Comparison of ENCODE assay signal across 10 cellular contexts in the genomic region with DNA sequence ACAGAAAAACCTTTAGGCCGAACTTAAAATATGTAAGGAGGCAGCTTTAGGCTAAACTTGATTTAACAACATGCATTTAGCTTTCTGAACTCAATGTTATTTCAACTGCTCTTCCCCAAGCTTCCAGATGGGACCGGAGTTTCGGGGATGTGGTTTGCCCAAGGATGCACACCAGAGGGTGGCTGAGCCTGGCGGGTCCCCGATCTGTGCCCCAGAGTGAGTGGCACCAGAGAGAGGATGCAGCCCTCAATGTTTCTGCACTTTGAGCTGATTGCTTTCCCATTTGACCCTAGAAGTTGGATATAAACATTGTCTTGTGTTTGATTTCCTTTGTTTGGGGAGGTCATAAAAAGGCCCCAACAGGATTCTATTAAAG.
DNase-seq lines count a peak whose midpoint lies in the region; ATAC-seq and TF ChIP-seq lines count a peak whose summit lies in the region.
"Had no signal": no experiment of that assay in that cellular context is flagged by ENCODE, and none has a peak within 500 bp of the region (broad histone marks: within the 10 kb centered on the region; RNA-seq: fewer than 3 reads in every experiment).

No MANE protein-coding gene starts in this region.

- BruUV-seq in Calu3 (replicated peaks; lab: Mats Ljungman, UMichigan): no TSS peak

- peak overlapping the region; percentile 93 to 96 for H3K27ac Mint-ChIP-seq in T-cell
- H3K27ac Mint-ChIP-seq in Calu3 (ENCODE audit: unreplicated experiment): no peak overlapping the region
- H3K27ac Mint-ChIP-seq: GM23338 had no signal

- TF ChIP-seq CTCF in gastroesophageal sphincter (IDR thresholded peaks at IDR 0.05): no peak
- no peak for TF ChIP-seq CTCF in smooth muscle cell (IDR thresholded peaks at IDR 0.05; ENCODE audit: borderline replicate concordance, insufficient read depth, poor library complexity, severe bottlenecking)
- no peak for TF ChIP-seq CTCF in Calu3 (IDR thresholded peaks at IDR 0.05; ENCODE audit: unreplicated experiment)
- no peak for TF ChIP-seq CTCF in foreskin keratinocyte (conservative IDR thresholded peaks at IDR 0.05)

- peak in 6 of 34 experiments; percentile 5 to 18 (median 8) for DNase-seq in T-cell
- DNase-seq in smooth muscle cell (lab: John Stamatoyannopoulos, UW; ENCODE audit: unreplicated experiment): no peak
- no peak for DNase-seq in Calu3
- no peak for DNase-seq in nucleus accumbens (lab: John Stamatoyannopoulos, UW)
- no peak for DNase-seq in stimulated activated naive CD4-positive, alpha-beta T cell treated with Interleukin-2 at 50 U/mL for 16 hours (lab: John Stamatoyannopoulos, UW)
- no peak for DNase-seq in foreskin keratinocyte

- H3K9me3 ChIP-seq in gastroesophageal sphincter (no peaks in the 10 kb centered on the region), smooth muscle cell (replicated peaks; ENCODE audit: low read depth) (no peaks in the 10 kb centered on the region)
- H3K9me3 ChIP-seq: right atrium auricular region had no signal

- H3K79me2 ChIP-seq in smooth muscle cell (ENCODE audit: low read depth): no peaks in the 10 kb centered on the region

- no peaks in the 10 kb centered on the region for H3K36me3 Mint-ChIP-seq in T-cell
- H3K36me3 Mint-ChIP-seq in Calu3 (ENCODE audit: insufficient read depth, unreplicated experiment): peaks cover 12% of the 10 kb centered on the region

- no peak for TF ChIP-seq EP300 in gastroesophageal sphincter (IDR thresholded peaks at IDR 0.05)

- H3K9ac ChIP-seq in smooth muscle cell (ENCODE audit: low read depth): no peak overlapping the region

- H3K4me1 ChIP-seq in gastroesophageal sphincter (peaks cover 0 to 33% (median 3%) of the 10 kb centered on the region in 3 donors), smooth muscle cell (ENCODE audit: low read depth) (peaks cover 6% of the 10 kb centered on the region), foreskin keratinocyte (no peaks in the 10 kb centered on the region)

- peak overlapping the region; percentile 28 for H3K4me2 ChIP-seq in smooth muscle cell
- H3K4me2 ChIP-seq: GM23338 had no signal

- 69 to 78% methylated on average over 5 of the region's 5 CpGs for WGBS in gastroesophageal sphincter (ENCODE audit: low coverage in 1 of 2), 2 donors
- whole genome bisulfite sequencing in smooth muscle cell (ENCODE audit: low lambda C conversion rate): 79% methylated on average over 5 of the region's 5 CpGs

- POLR2A ChIA-PET in T-cell (lab: Charles Lee): interaction anchor here (0.5 to 0.7 kb wide), 2 partner anchors 348 to 875 kb away, joined by 3 read pairs; no protein-coding TSS in a partner anchor

- CTCF ChIA-PET in T-cell (lab: Charles Lee) (interaction anchor here in 1 of 2 donors (0.5 to 1.2 kb wide), 3 partner anchors 16 to 211 kb away, joined by 3 read pairs; no protein-coding TSS in a partner anchor), Calu3 (lab: Charles Lee) (interaction anchor here (0.7 kb wide), 1 partner anchor 18 kb away, joined by 3 read pairs; no protein-coding TSS in a partner anchor)

- peaks cover 29 to 32% (median 30%) of the 10 kb centered on the region in 3 donors for H3K4me1 Mint-ChIP-seq in T-cell
- no peaks in the 10 kb centered on the region for H3K4me1 Mint-ChIP-seq in Calu3 (ENCODE audit: low read depth, unreplicated experiment)

- ATAC-seq in T-cell (replicated peaks in 1 of 4) (peak; percentile 46 to 61 (median 59)), gastroesophageal sphincter (no peak), foreskin keratinocyte (no peak)
- ATAC-seq: GM23338 had no signal

- H3K4me3 ChIP-seq in gastroesophageal sphincter (peak overlapping the region in 1 of 2 donors; percentile 6), smooth muscle cell (no peak overlapping the region)
- H3K4me3 ChIP-seq: GM23338, right atrium auricular region had no signal

- peak overlapping the region; percentile 40 for H2AFZ ChIP-seq in smooth muscle cell (ENCODE audit: low read depth)

- H3K9me3 Mint-ChIP-seq in T-cell: peaks cover 0 to 3% (median 0%) of the 10 kb centered on the region in 3 donors
- no peaks in the 10 kb centered on the region for H3K9me3 Mint-ChIP-seq in Calu3 (ENCODE audit: low read depth, unreplicated experiment)

- peak overlapping the region; percentile 63 to 84 (median 72) for H3K4me3 Mint-ChIP-seq in T-cell
- no peak overlapping the region for H3K4me3 Mint-ChIP-seq in Calu3 (ENCODE audit: low read depth, unreplicated experiment)
- H3K4me3 Mint-ChIP-seq: GM23338 had no signal

- H3K36me3 ChIP-seq in gastroesophageal sphincter (no peaks in the 10 kb centered on the region), smooth muscle cell (ENCODE audit: low read depth) (no peaks in the 10 kb centered on the region)
- H3K36me3 ChIP-seq: right atrium auricular region had no signal

- H3K27me3 ChIP-seq in gastroesophageal sphincter (no peaks in the 10 kb centered on the region), smooth muscle cell (ENCODE audit: low read depth) (no peaks in the 10 kb centered on the region), foreskin keratinocyte (no peaks in the 10 kb centered on the region)
- H3K27me3 ChIP-seq: right atrium auricular region had no signal

- peak; percentile 3 for TF ChIP-seq POLR2A in GM19193 (IDR thresholded peaks at IDR 0.05; ENCODE audit: extremely low read depth, insufficient read depth, insufficient read length)
- TF ChIP-seq POLR2A in gastroesophageal sphincter (IDR thresholded peaks at IDR 0.05): no peak

- no peaks in the 10 kb centered on the region for H3F3A ChIP-seq in smooth muscle cell (ENCODE audit: low read depth)

- intact Hi-C loops in Calu3 (cut with micrococcal nuclease; ENCODE audit: unreplicated experiment): no loop called here

- H3K27me3 Mint-ChIP-seq in T-cell (no peaks in the 10 kb centered on the region), Calu3 (ENCODE audit: unreplicated experiment) (peaks cover 85% of the 10 kb centered on the region)

- no peaks in the 10 kb centered on the region for H4K20me1 ChIP-seq in smooth muscle cell (ENCODE audit: low read depth)

- H3K27ac ChIP-seq in gastroesophageal sphincter (peak overlapping the region in 3 of 4 donors; percentile 22 to 44 (median 33)), smooth muscle cell (ENCODE audit: low read depth) (peak overlapping the region; percentile 12), foreskin keratinocyte (no peak overlapping the region)
- H3K27ac ChIP-seq: right atrium auricular region had no signal

Comparison
In these comparisons a context has a peak if more than half of its experiments do, and no peak if none do; other contexts are left out.
1. ATAC-seq: peak in T-cell (4 of 4); none in gastroesophageal sphincter (single experiment) and foreskin keratinocyte (single experiment).